8 cellular contexts compared by ENCODE assay signal in the genomic region with DNA sequence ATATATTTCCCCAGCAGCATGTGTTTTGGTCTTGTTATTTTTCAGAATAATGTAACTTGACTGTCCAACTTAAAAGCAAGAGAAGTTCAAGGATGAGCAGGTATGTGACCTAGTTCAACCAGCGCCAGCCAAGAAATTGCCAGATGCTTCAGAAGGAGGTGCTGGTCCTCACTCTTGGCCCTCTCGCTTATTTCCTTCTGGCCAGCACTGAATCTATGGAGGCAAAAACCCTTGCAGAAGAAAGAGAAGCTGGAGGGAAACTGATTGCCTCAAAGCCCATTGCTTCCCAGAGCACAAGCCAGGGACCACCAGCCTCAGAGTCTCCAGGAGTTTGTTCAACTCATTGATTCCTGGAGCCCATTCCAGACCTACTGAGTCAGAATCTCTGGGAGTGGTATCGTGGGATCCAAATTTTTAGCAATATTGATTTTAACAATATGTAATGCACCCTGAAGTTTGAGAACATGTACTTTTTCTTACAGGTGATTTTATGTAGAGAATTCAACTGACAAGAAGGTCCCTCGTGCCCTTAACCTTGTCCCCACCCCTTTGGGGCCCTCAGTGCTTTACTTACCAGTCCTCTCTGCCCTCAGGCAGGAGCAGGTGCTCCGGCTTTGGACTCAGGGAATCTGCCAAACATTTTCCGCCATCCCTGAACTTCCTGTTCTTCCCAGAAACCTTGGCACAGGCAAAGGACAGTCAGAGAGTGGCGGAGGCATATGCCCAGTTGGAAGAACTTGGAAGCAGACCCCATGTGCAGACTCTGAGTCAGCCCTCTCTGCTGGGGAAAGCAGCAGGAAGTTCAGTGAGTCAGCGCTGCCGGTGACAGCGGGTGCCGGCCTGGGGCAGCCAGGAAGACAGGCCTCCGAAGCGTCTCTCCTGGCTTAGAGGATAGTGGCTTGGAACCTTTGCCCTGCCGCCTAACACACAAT. TPM values are rescaled to one million over a fixed set of nuclear protein-coding genes. Genes with fewer than 3 reads are reported as not detected.
A peak's percentile ranks its signal among the peaks of the same experiment; 100 is the strongest.
DNase-seq lines count a peak whose midpoint lies in the region; ATAC-seq and TF ChIP-seq lines count a peak whose summit lies in the region.

No MANE protein-coding gene starts in this region.

- peaks cover 9% of the 10 kb centered on the region for H3K4me1 Mint-ChIP-seq in activated naive CD8-positive, alpha-beta T cell treated with anti-CD3 and anti-CD28 coated beads, Interleukin-2, amount 50 U/mL, for 24 hours
- H3K4me1 Mint-ChIP-seq in type B pancreatic cell (ENCODE audit: unreplicated experiment) = peaks cover 9% of the 10 kb centered on the region

- no peak for TF ChIP-seq CTCF in type B pancreatic cell (conservative IDR thresholded peaks at IDR 0.05)

- H3K9me3 Mint-ChIP-seq in activated naive CD8-positive, alpha-beta T cell treated with anti-CD3 and anti-CD28 coated beads, Interleukin-2, amount 50 U/mL, for 24 hours = no peaks in the 10 kb centered on the region
- no peaks in the 10 kb centered on the region for H3K9me3 Mint-ChIP-seq in type B pancreatic cell

- H3K4me3 Mint-ChIP-seq in activated naive CD8-positive, alpha-beta T cell treated with anti-CD3 and anti-CD28 coated beads, Interleukin-2, amount 50 U/mL, for 24 hours = no peak overlapping the region
- no peak overlapping the region for H3K4me3 Mint-ChIP-seq in type B pancreatic cell

- ATAC-seq in GM21786 (IDR thresholded peaks at IDR 0.05; ENCODE audit: unreplicated experiment) (peak; percentile 46), HG03135 (IDR thresholded peaks at IDR 0.05; ENCODE audit: unreplicated experiment) (no peak)
- ATAC-seq in activated naive CD8-positive, alpha-beta T cell treated with anti-CD3 and anti-CD28 coated beads, Interleukin-2, amount 50 U/mL, for 24 hours = peak; percentile 90

- H3K27ac Mint-ChIP-seq in activated naive CD8-positive, alpha-beta T cell treated with anti-CD3 and anti-CD28 coated beads, Interleukin-2, amount 50 U/mL, for 24 hours = no peak overlapping the region
- H3K27ac Mint-ChIP-seq in type B pancreatic cell = no peak overlapping the region

- no peaks in the 10 kb centered on the region for H3K36me3 Mint-ChIP-seq in activated naive CD8-positive, alpha-beta T cell treated with anti-CD3 and anti-CD28 coated beads, Interleukin-2, amount 50 U/mL, for 24 hours (ENCODE audit: low read depth)
- no peaks in the 10 kb centered on the region for H3K36me3 Mint-ChIP-seq in type B pancreatic cell

- peaks cover 16% of the 10 kb centered on the region for H3K27me3 Mint-ChIP-seq in activated naive CD8-positive, alpha-beta T cell treated with anti-CD3 and anti-CD28 coated beads, Interleukin-2, amount 50 U/mL, for 24 hours
- H3K27me3 Mint-ChIP-seq in type B pancreatic cell = peaks cover 6% of the 10 kb centered on the region

- peak; percentile 78 for DNase-seq in AG08396 (ENCODE audit: low spot score)
- DNase-seq in NOMO-1 treated with DMSO at 0.1 percent for 48 hours (lab: John Stamatoyannopoulos, UW; ENCODE audit: unreplicated experiment) = peak; percentile 30
- DNase-seq in activated naive CD8-positive, alpha-beta T cell treated with anti-CD3 and anti-CD28 coated beads, Interleukin-2, amount 50 U/mL, for 24 hours = peak; percentile 26
- peak; percentile 85 for DNase-seq in hepatic stellate cell (ENCODE audit: low spot score)
- peak; percentile 88 for DNase-seq in smooth muscle cell of the brain vasculature (ENCODE audit: low read depth, low spot score)
- DNase-seq in type B pancreatic cell (ENCODE audit: extremely low spot score, unreplicated experiment) = no peak

RNA-seq across cellular contexts. Expression of a gene that starts 10.3 kb away (rescaled TPM):
- 0.14 and 0.77 TPM in 2 replicates for total RNA-seq in type B pancreatic cell (ENCODE audit: low replicate concordance)

RNA-seq across cellular contexts. Expression of a gene that starts 49.9 kb away (rescaled TPM):
- total RNA-seq in type B pancreatic cell (ENCODE audit: low replicate concordance) = 24.3 and 48.6 TPM in 2 replicates
